ENCODE assay signal across 12 cellular contexts in genomic region chr15:89051875-89052274, GRCh38. TPM values are rescaled to one million over a fixed set of nuclear protein-coding genes. Genes with fewer than 3 reads are reported as not detected.
DNase-seq lines count a peak whose midpoint lies in the region; ATAC-seq and TF ChIP-seq lines count a peak whose summit lies in the region.
"Had no signal": no experiment of that assay in that cellular context is flagged by ENCODE, and none has a peak within 500 bp of the region (broad histone marks: within the 10 kb centered on the region; RNA-seq: fewer than 3 reads in every experiment).

No MANE protein-coding gene starts in this region.

- no peaks in the 10 kb centered on the region for H3K36me3 Mint-ChIP-seq in activated CD8-positive, alpha-beta T cell treated with anti-CD3 and anti-CD28 coated beads for 36 hours (ENCODE audit: low read depth)

- no peak overlapping the region for H2AFZ ChIP-seq in smooth muscle cell (ENCODE audit: low read depth)
- H2AFZ ChIP-seq: parathyroid adenoma had no signal

- no peak overlapping the region for H3K27ac Mint-ChIP-seq in activated CD8-positive, alpha-beta T cell treated with anti-CD3 and anti-CD28 coated beads for 36 hours

- no peak overlapping the region for H3K4me3 Mint-ChIP-seq in activated CD8-positive, alpha-beta T cell treated with anti-CD3 and anti-CD28 coated beads for 36 hours

- H3K27me3 ChIP-seq in right cardiac atrium (ENCODE audit: control insufficient read depth, insufficient read depth) (no peaks in the 10 kb centered on the region), smooth muscle cell (ENCODE audit: low read depth) (no peaks in the 10 kb centered on the region)

- WGBS in right cardiac atrium = 28% methylated on average over 2 of the region's 2 CpGs
- 37% methylated on average over 2 of the region's 2 CpGs for WGBS in smooth muscle cell (ENCODE audit: low lambda C conversion rate)

- H3K4me3 ChIP-seq in right cardiac atrium (ENCODE audit: low read length) (no peak overlapping the region), smooth muscle cell (no peak overlapping the region)

- H3K27me3 Mint-ChIP-seq in activated CD8-positive, alpha-beta T cell treated with anti-CD3 and anti-CD28 coated beads for 36 hours = no peaks in the 10 kb centered on the region

- ATAC-seq in right cardiac atrium = peak; percentile 51 to 67
- ATAC-seq in HG03196 (IDR thresholded peaks at IDR 0.05; ENCODE audit: unreplicated experiment) = no peak
- no peak for ATAC-seq in activated CD8-positive, alpha-beta T cell treated with anti-CD3 and anti-CD28 coated beads for 36 hours

- H3K9me3 Mint-ChIP-seq in activated CD8-positive, alpha-beta T cell treated with anti-CD3 and anti-CD28 coated beads for 36 hours = no peaks in the 10 kb centered on the region

- TF ChIP-seq CTCF in smooth muscle cell (IDR thresholded peaks at IDR 0.05; ENCODE audit: borderline replicate concordance, insufficient read depth, poor library complexity, severe bottlenecking) = no peak
- no peak for TF ChIP-seq CTCF in activated CD8-positive, alpha-beta T cell treated with anti-CD3 and anti-CD28 coated beads for 36 hours (IDR thresholded peaks at IDR 0.05)

- no peaks in the 10 kb centered on the region for H3K36me3 ChIP-seq in smooth muscle cell (ENCODE audit: low read depth)

- H3K9ac ChIP-seq in smooth muscle cell (ENCODE audit: low read depth) = no peak overlapping the region
- H3K9ac ChIP-seq: parathyroid adenoma had no signal

- H3K79me2 ChIP-seq in smooth muscle cell (ENCODE audit: low read depth) = no peaks in the 10 kb centered on the region
- H3K79me2 ChIP-seq: parathyroid adenoma had no signal

- H3F3A ChIP-seq in smooth muscle cell (ENCODE audit: low read depth) = no peaks in the 10 kb centered on the region

- H4K20me1 ChIP-seq in smooth muscle cell (ENCODE audit: low read depth) = no peaks in the 10 kb centered on the region

- H3K9me3 ChIP-seq in right cardiac atrium (ENCODE audit: control insufficient read depth, low read length) (no peaks in the 10 kb centered on the region), smooth muscle cell (replicated peaks; ENCODE audit: low read depth) (no peaks in the 10 kb centered on the region)

- DNase-seq in GM04503 (ENCODE audit: low read depth) = peak; percentile 96
- DNase-seq in astrocyte of the hippocampus (ENCODE audit: low read depth, low spot score) = peak; percentile 81
- no peak for DNase-seq in right cardiac atrium
- DNase-seq in smooth muscle cell (lab: John Stamatoyannopoulos, UW; ENCODE audit: unreplicated experiment) = no peak
- no peak for DNase-seq in NCI-H1930 (lab: John Stamatoyannopoulos, UW)
- no peak for DNase-seq in OCI-M1 (lab: John Stamatoyannopoulos, UW)
- DNase-seq in activated CD8-positive, alpha-beta T cell treated with anti-CD3 and anti-CD28 coated beads for 36 hours = no peak
- DNase-seq: activated naive CD4-positive, alpha-beta T cell treated with anti-CD3 and anti-CD28 coated beads, Interleukin-2, amount 50 U/mL, for 16 hours; DMS153; NCI-H187 had no signal

- POLR2A ChIA-PET in activated CD8-positive, alpha-beta T cell treated with anti-CD3 and anti-CD28 coated beads for 36 hours (lab: Charles Lee) = no interaction called here

- peaks cover 11% of the 10 kb centered on the region for H3K4me1 Mint-ChIP-seq in activated CD8-positive, alpha-beta T cell treated with anti-CD3 and anti-CD28 coated beads for 36 hours (ENCODE audit: low read depth)

- CTCF ChIA-PET in activated CD8-positive, alpha-beta T cell treated with anti-CD3 and anti-CD28 coated beads for 36 hours (lab: Charles Lee) = interaction anchor here (1.1 to 2.4 kb wide), 4 partner anchors 37 to 126 kb away, joined by 3 to 7 read pairs (median 4); no protein-coding TSS in a partner anchor

- H3K27ac ChIP-seq in right cardiac atrium (ENCODE audit: low read length) = no peak overlapping the region
- H3K27ac ChIP-seq in smooth muscle cell (ENCODE audit: low read depth) = peak overlapping the region; percentile 56
- H3K27ac ChIP-seq: parathyroid adenoma had no signal

- H3K4me2 ChIP-seq in smooth muscle cell = peak overlapping the region; percentile 6

- intact Hi-C loops in right cardiac atrium (cut with DNase I) = no loop called here
- intact Hi-C loops in activated CD8-positive, alpha-beta T cell treated with anti-CD3 and anti-CD28 coated beads for 36 hours (cut with micrococcal nuclease) = no loop called here

- peaks cover 2% of the 10 kb centered on the region for H3K4me1 ChIP-seq in right cardiac atrium (ENCODE audit: control insufficient read depth, insufficient read depth, low read length)
- no peaks in the 10 kb centered on the region for H3K4me1 ChIP-seq in smooth muscle cell (ENCODE audit: low read depth)
- H3K4me1 ChIP-seq: parathyroid adenoma had no signal

RNA-seq across cellular contexts. Expression of gene ABHD2, which starts 36.4 kb away (rescaled TPM):
- total RNA-seq in right cardiac atrium = 100 to 1,000 TPM; 108 to 179 (median 114) TPM
- polyA plus RNA-seq in right cardiac atrium = 21.8 TPM
- 19.0 and 23.9 TPM in 2 replicates for total RNA-seq in smooth muscle cell
- polyA plus RNA-seq in smooth muscle cell = 9.4 and 12.8 TPM in 2 replicates
- 10 to 100 TPM; 36.8 to 38.9 TPM for total RNA-seq in activated CD8-positive, alpha-beta T cell treated with anti-CD3 and anti-CD28 coated beads for 36 hours

Comparison
In these comparisons a context has a peak if more than half of its experiments do, and no peak if none do; other contexts are left out.
1. DNase-seq: peak in GM04503 (single experiment) and astrocyte of the hippocampus (single experiment); none in right cardiac atrium (0 of 3), smooth muscle cell (single experiment), NCI-H1930 (0 of 2), OCI-M1 (single experiment) and activated CD8-positive, alpha-beta T cell treated with anti-CD3 and anti-CD28 coated beads for 36 hours (single experiment).
2. ATAC-seq: peak in right cardiac atrium (2 of 2); none in HG03196 (single experiment) and activated CD8-positive, alpha-beta T cell treated with anti-CD3 and anti-CD28 coated beads for 36 hours (single experiment).